In genomic region chr3:57073628-57074027, GRCh38 we compare ENCODE assay signal across 3 cellular contexts.
TF ChIP-seq lines count a peak whose summit lies in the region.

No MANE protein-coding gene starts in this region.

TF ChIP-seq in Ishikawa, 13 proteins besides CTCF, POLR2A, EP300 and RAD21:
- no peak for TF ChIP-seq REST (IDR thresholded peaks at IDR 0.05; ENCODE audit: low read depth)
- peak; percentile 28; the same call in 1 of the 2 replicates for TF ChIP-seq NFIC (IDR thresholded peaks at IDR 0.05)
TF ChIP-seq in Ishikawa: peak in this region for 1.

TF ChIP-seq in K562, 482 proteins besides CTCF, POLR2A, EP300 and RAD21:
- TF ChIP-seq HINFP (tag; conservative IDR thresholded peaks at IDR 0.05; ENCODE audit: low read depth) = no peak
- TF ChIP-seq TRIM28 (IDR thresholded peaks at IDR 0.05) = no peak
- peak; percentile 30; the same call in 1 of the 2 replicates for TF ChIP-seq NFIC (IDR thresholded peaks at IDR 0.05)

TF ChIP-seq in GM23338, 12 proteins besides CTCF, POLR2A, EP300 and RAD21 (continued from another document):
- TF ChIP-seq ZNF462 (CRISPR knock-in tag; IDR thresholded peaks at IDR 0.05) (no peak), STAT1 (IDR thresholded peaks at IDR 0.05; ENCODE audit: unreplicated experiment) (no peak), ZNF331 (CRISPR knock-in tag; IDR thresholded peaks at IDR 0.05; ENCODE audit: low read depth) (no peak), EZH2phosphoT487 (IDR thresholded peaks at IDR 0.05; ENCODE audit: unreplicated experiment) (no peak), CREB1 (CRISPR knock-in tag; IDR thresholded peaks at IDR 0.05; ENCODE audit: low read depth) (no peak), JUNB (IDR thresholded peaks at IDR 0.05; ENCODE audit: unreplicated experiment) (no peak), ZNF114 (CRISPR knock-in tag; IDR thresholded peaks at IDR 0.05) (no peak), REST (IDR thresholded peaks at IDR 0.05; ENCODE audit: unreplicated experiment) (no peak)
